16 cellular contexts compared by ENCODE assay signal in genomic region chr22:19847345-19847632, GRCh38. TPM values are rescaled to one million over a fixed set of nuclear protein-coding genes. Genes with fewer than 3 reads are reported as not detected.
A peak's percentile ranks its signal among the peaks of the same experiment; 100 is the strongest.
DNase-seq lines count a peak whose midpoint lies in the region; ATAC-seq, FAIRE-seq and TF ChIP-seq lines count a peak whose summit lies in the region.
"Had no signal": no experiment of that assay in that cellular context is flagged by ENCODE, and none has a peak within 500 bp of the region (broad histone marks: within the 10 kb centered on the region; RNA-seq: fewer than 3 reads in every experiment).

No MANE protein-coding gene starts in this region.

- CTCF ChIA-PET in Panc1 (lab: Charles Lee), result no interaction called here
- CTCF ChIA-PET in H1 (lab: Charles Lee; ENCODE audit: partially characterized antibody), result interaction anchor here (0.8 to 1.6 kb wide), 3 partner anchors 8 to 169 kb away, joined by 3 to 4 read pairs (median 3); no protein-coding TSS in a partner anchor

- peaks cover 18 to 51% of the 10 kb centered on the region in 2 experiments for H4K20me1 ChIP-seq in H1 (replicated peaks in 1 of 2; ENCODE audit: control insufficient read depth in 1 of 2, insufficient read depth in 2 of 2, low read length in 2 of 2)

- H3K9ac ChIP-seq in H1 (replicated peaks in 1 of 4; ENCODE audit: extremely low read depth in 1 of 4, low read depth in 3 of 4, low read length in 3 of 4), result no peak overlapping the region

- TSS peak; percentile 61 for BruUV-seq in Panc1 (replicated peaks; lab: Mats Ljungman, UMichigan)

- H3K23ac ChIP-seq in H1 (ENCODE audit: insufficient read length), result no peak overlapping the region

- no peak for TF ChIP-seq POLR2A in H1 (IDR thresholded peaks at IDR 0.05; ENCODE audit: control extremely low read depth in 1 of 2, low read depth in 2 of 2, low read length in 2 of 2)
- TF ChIP-seq POLR2A in GM12892 (IDR thresholded peaks at IDR 0.05; ENCODE audit: low read depth, low read length), result no peak

- ATAC-seq in Panc1 (no peak), GM21515 (IDR thresholded peaks at IDR 0.05; ENCODE audit: unreplicated experiment) (no peak)

- DNase-seq in D341Med (ENCODE audit: low spot score) (peak; percentile 8), Panc1 (ENCODE audit: low read depth, low spot score) (no peak), H1 (ENCODE audit: low read depth in 1 of 2, low spot score in 2 of 2) (no peak), urothelium cell line (ENCODE audit: low spot score) (peak; percentile 4), GM12892 (ENCODE audit: insufficient read length) (no peak)
- no peak for DNase-seq in activated naive CD4-positive, alpha-beta T cell treated with Interleukin-2 at 50 U/mL for 16 hours
- DNase-seq: CD4-positive, alpha-beta memory T cell; DMS53; GF-D8; GOT3; HCEC 1CT; KBM-7 had no signal

- no peak overlapping the region for H2AFZ ChIP-seq in H1 (ENCODE audit: low read length)

- H3K36me3 ChIP-seq in Panc1 (ENCODE audit: control insufficient read depth, insufficient read depth, low read length) (peaks cover 2% of the 10 kb centered on the region; the same call in 1 of the 2 replicates), H1 (ENCODE audit: control insufficient read depth in 2 of 4, insufficient read depth in 4 of 4, low read length in 3 of 4) (peaks cover 2 to 16% (median 14%) of the 10 kb centered on the region in 4 experiments; a peak in 6 of 8 replicates)

- TF ChIP-seq EP300 in H1 (IDR thresholded peaks at IDR 0.05; ENCODE audit: borderline replicate concordance in 1 of 2, low read depth in 2 of 2, low read length in 2 of 2), result no peak

- no peak for TF ChIP-seq RAD21 in H1 (IDR thresholded peaks at IDR 0.05 in 1 of 2, conservative IDR thresholded peaks at IDR 0.05 in 1 of 2; ENCODE audit: low read depth in 2 of 2, low read length in 2 of 2)

- H3K79me2 ChIP-seq in H1 (ENCODE audit: control insufficient read depth in 1 of 2, insufficient read depth in 2 of 2, low read length in 2 of 2), result peaks cover 0 to 2% of the 10 kb centered on the region in 2 experiments; a peak in 2 of 4 replicates

- POLR2A ChIA-PET in Panc1 (lab: Charles Lee) (no interaction called here), H1 (lab: Charles Lee; ENCODE audit: partially characterized antibody) (interaction anchor here (1.2 to 2.6 kb wide), 3 partner anchors 15 to 99 kb away, joined by 3 to 7 read pairs (median 6); no protein-coding TSS in a partner anchor)

- TF ChIP-seq CTCF in Panc1 (IDR thresholded peaks at IDR 0.05), result no peak
- no peak for TF ChIP-seq CTCF in H1 (IDR thresholded peaks at IDR 0.05; ENCODE audit: control extremely low read depth in 1 of 3, insufficient read depth in 1 of 3, low read depth in 1 of 3, low read length in 3 of 3)

- no peak overlapping the region for H3K4me3 ChIP-seq in Panc1 (ENCODE audit: low read depth in 2 of 2, low read length in 2 of 2)
- H3K4me3 ChIP-seq in H1 (ENCODE audit: extremely low read depth in 1 of 4, insufficient read depth in 2 of 4, low read depth in 3 of 4, low read length in 4 of 4), result no peak overlapping the region

- H2BK5ac ChIP-seq in H1 (ENCODE audit: low read depth, low read length), result 0 out of 2 replicates have a peak overlapping the region, but pooled peaks have one; percentile 1

- 88% methylated on average over 1 of the region's 2 CpGs; no CpG with 5 or more reads in 1 of the 2 experiments for whole genome bisulfite sequencing in H1 (ENCODE audit: extremely low coverage in 1 of 2, insufficient coverage in 1 of 2, insufficient read length in 1 of 2, insufficient replicate concordance in 2 of 2, low coverage in 1 of 2, low lambda C conversion rate in 2 of 2, missing lambda C conversion rate in 1 of 2), 2 experiments

- peaks cover 7% of the 10 kb centered on the region for H3K79me1 ChIP-seq in H1 (ENCODE audit: low read depth, low read length)

- peaks cover 56% of the 10 kb centered on the region for H3K4me1 ChIP-seq in Panc1 (ENCODE audit: control insufficient read depth, insufficient read depth, low read length)
- H3K4me1 ChIP-seq in H1 (replicated peaks in 1 of 4; ENCODE audit: control insufficient read depth in 3 of 4, insufficient read depth in 4 of 4, low read length in 3 of 4), result peaks cover 0 to 5% (median 0%) of the 10 kb centered on the region in 4 experiments; a peak in 4 of 7 replicates

- H2BK20ac ChIP-seq in H1 (ENCODE audit: low read length), result no peak overlapping the region

- H4K8ac ChIP-seq in H1 (ENCODE audit: extremely low read depth, insufficient read depth, low read length), result no peak overlapping the region

- no peak overlapping the region for H4K91ac ChIP-seq in H1 (replicated peaks; ENCODE audit: insufficient read length, low read length)

- no peak overlapping the region for H3K27ac ChIP-seq in Panc1 (ENCODE audit: low read length)
- H3K27ac ChIP-seq in H1 (ENCODE audit: low read depth, low read length), result no peak overlapping the region
- H3K27ac ChIP-seq: C4-2B, HL-60 had no signal

- H3K4ac ChIP-seq in H1 (replicated peaks; ENCODE audit: insufficient read length, low read depth, low read length), result no peak overlapping the region

- H2BK15ac ChIP-seq in H1 (ENCODE audit: low read length), result no peak overlapping the region

- no peaks in the 10 kb centered on the region for H3K23me2 ChIP-seq in H1 (ENCODE audit: low read depth, low read length)

- intact Hi-C loops in Panc1 (cut with micrococcal nuclease; ENCODE audit: unreplicated experiment), result no loop called here

- no peak overlapping the region for H3K14ac ChIP-seq in H1 (ENCODE audit: insufficient read length)

- no peak overlapping the region for H3K4me2 ChIP-seq in H1 (ENCODE audit: insufficient read depth in 1 of 2, low read depth in 2 of 2, low read length in 2 of 2)

- no peak overlapping the region for H4K5ac ChIP-seq in H1 (ENCODE audit: insufficient read length, low read depth, low read length)

- FAIRE-seq in H1 (lab: Jason Lieb, UNC), result no peak
- no peak for FAIRE-seq in urothelium cell line (lab: Jason Lieb, UNC)
- no peak for FAIRE-seq in GM12892 (lab: Jason Lieb, UNC)
- FAIRE-seq: A204.1 had no signal

- in situ Hi-C loops in Panc1 (cut with HindIII; ENCODE audit: low pct_unique_long_range_greater_than_20kb, low sequenced_read_pairs), result no loop called here

- H2BK12ac ChIP-seq in H1 (ENCODE audit: low read depth, low read length), result no peak overlapping the region

- no peaks in the 10 kb centered on the region for H3K9me3 ChIP-seq in Panc1 (ENCODE audit: control insufficient read depth, insufficient read depth, low read depth, low read length)
- H3K9me3 ChIP-seq in H1 (ENCODE audit: insufficient read depth in 2 of 2, low read depth in 1 of 2, low read length in 1 of 2), result no peaks in the 10 kb centered on the region

- H2AK5ac ChIP-seq in H1 (ENCODE audit: low read depth, low read length), result no peak overlapping the region

- H3K56ac ChIP-seq in H1 (replicated peaks; ENCODE audit: insufficient read length, low read depth, low read length), result no peak overlapping the region

- H3K27me3 ChIP-seq in Panc1 (ENCODE audit: control insufficient read depth, insufficient read depth, low read length) (no peaks in the 10 kb centered on the region), H1 (replicated peaks in 1 of 4; ENCODE audit: control insufficient read depth in 3 of 4, extremely low read depth in 1 of 4, insufficient read depth in 3 of 4, low read length in 3 of 4) (no peaks in the 10 kb centered on the region)

- H2BK120ac ChIP-seq in H1 (replicated peaks; ENCODE audit: low read depth, low read length), result no peak overlapping the region

- no peak overlapping the region for H3K18ac ChIP-seq in H1 (ENCODE audit: extremely low read depth, low read length)

TF ChIP-seq in H1, 55 proteins besides CTCF, POLR2A, EP300 and RAD21 (continues in another document):
- TF ChIP-seq RNF2 (IDR thresholded peaks at IDR 0.05; ENCODE audit: borderline replicate concordance, low read depth, low read length, missing control alignments, poor library complexity, severe bottlenecking) (no peak), PHF8 (conservative IDR thresholded peaks at IDR 0.05; ENCODE audit: low read depth, low read length) (no peak), GABPA (IDR thresholded peaks at IDR 0.05; ENCODE audit: borderline replicate concordance, insufficient read depth, low read length) (no peak), CREB1 (IDR thresholded peaks at IDR 0.05) (no peak), BACH1 (IDR thresholded peaks at IDR 0.05; ENCODE audit: low read length) (no peak), USF2 (IDR thresholded peaks at IDR 0.05; ENCODE audit: low read length) (no peak), JUND (IDR thresholded peaks at IDR 0.05; ENCODE audit: low read length) (no peak)

RNA-seq across cellular contexts. Expression of gene GNB1L, which starts 7.4 kb away (rescaled TPM):
- total RNA-seq in Panc1 (2021; ENCODE audit: unreplicated experiment), result 12.2 TPM
- polyA plus RNA-seq in Panc1 (2012; ENCODE audit: insufficient read length), result 10.2 TPM
- total RNA-seq in H1 (2021; fragmentation: NEBNext Ultra II Directional; extraction: Animal tissue kit (Norgen Biotek cat#: 25700)), result 14.3 and 15.6 TPM in 2 replicates
- polyA plus RNA-seq in H1 (2011; rRNA removed), result 14.0 and 23.2 TPM in 2 replicates
- 17.3 TPM for polyA plus RNA-seq in H1 (2011; cell fraction: cytosol; rRNA removed)
- 21.9 TPM for polyA plus RNA-seq in H1 (2011; cell fraction: nucleus; rRNA removed)
- polyA plus RNA-seq in H1 (2012, experiment 1 of 2), result 9.1 to 18.9 TPM (median 16.9 TPM) in 4 replicates
- polyA plus RNA-seq in H1 (2012, experiment 2 of 2), result 14.8 TPM
- polyA plus RNA-seq in H1 (2013, experiment 1 of 2), result 5.8 TPM
- polyA plus RNA-seq in H1 (2013, experiment 2 of 2), result 5.3 TPM
- polyA minus RNA-seq in H1 (2011; rRNA and poly(A)+ RNA removed), result 3.8 and 4.5 TPM in 2 replicates
- polyA minus RNA-seq in H1 (2011; cell fraction: cytosol; rRNA and poly(A)+ RNA removed), result 6.1 TPM
- 5.6 TPM for polyA minus RNA-seq in H1 (2011; cell fraction: nucleus; rRNA and poly(A)+ RNA removed)
- polyA plus RNA-seq in GM12892 (2012; ENCODE audit: missing spikeins), result 1.6 TPM

RNA-seq across cellular contexts. Expression of gene RTL10, which starts 7.4 kb away (rescaled TPM):
- 26.7 TPM for total RNA-seq in Panc1 (2021; ENCODE audit: unreplicated experiment)
- 22.5 TPM for polyA plus RNA-seq in Panc1 (2012; ENCODE audit: insufficient read length)
- 16.1 and 18.8 TPM in 2 replicates for total RNA-seq in H1 (2021; fragmentation: NEBNext Ultra II Directional; extraction: Animal tissue kit (Norgen Biotek cat#: 25700))
- 11.5 and 15.5 TPM in 2 replicates for polyA plus RNA-seq in H1 (2011; rRNA removed)
- 9.8 TPM for polyA plus RNA-seq in H1 (2011; cell fraction: cytosol; rRNA removed)
- 21.7 TPM for polyA plus RNA-seq in H1 (2011; cell fraction: nucleus; rRNA removed)
- 9.6 to 13.3 TPM (median 12.3 TPM) in 4 replicates for polyA plus RNA-seq in H1 (2012, experiment 1 of 2)
- polyA plus RNA-seq in H1 (2012, experiment 2 of 2), result 9.3 TPM
- polyA plus RNA-seq in H1 (2013, experiment 1 of 2), result 7.9 TPM
- polyA plus RNA-seq in H1 (2013, experiment 2 of 2), result 7.7 TPM
- polyA minus RNA-seq in H1 (2011; rRNA and poly(A)+ RNA removed), result 32.1 and 33.6 TPM in 2 replicates
- polyA minus RNA-seq in H1 (2011; cell fraction: cytosol; rRNA and poly(A)+ RNA removed), result 10.3 TPM
- 21.5 TPM for polyA minus RNA-seq in H1 (2011; cell fraction: nucleus; rRNA and poly(A)+ RNA removed)
- polyA plus RNA-seq in GM12892 (2012; ENCODE audit: missing spikeins), result 5.6 TPM

Comparison
In these comparisons a context has a peak if more than half of its experiments do, and no peak if none do; other contexts are left out.
1. DNase-seq: peak in D341Med (single experiment) and urothelium cell line (single experiment); none in Panc1 (single experiment), H1 (0 of 2), activated naive CD4-positive, alpha-beta T cell treated with Interleukin-2 at 50 U/mL for 16 hours (single experiment) and GM12892 (single experiment).